Comparison of ENCODE assay signal across 22 cellular contexts in genomic region chr2:195677884-195678283, GRCh38.
"Had no signal": no experiment of that assay in that cellular context is flagged by ENCODE, and none has a peak within 500 bp of the region (broad histone marks: within the 10 kb centered on the region; RNA-seq: fewer than 3 reads in every experiment).

No MANE protein-coding gene starts in this region.

- DNase-seq: activated CD4-positive, alpha-beta T cell treated with anti-CD3 and anti-CD28 coated beads for 1 hour; activated CD4-positive, alpha-beta T cell treated with anti-CD3 and anti-CD28 coated beads, Interleukin-2, amount 50 U/mL, for 4 hours; activated effector memory CD4-positive, alpha-beta T cell treated with Interleukin-2 at 50 U/mL for 16 hours; activated naive CD4-positive, alpha-beta T cell treated with anti-CD3 and anti-CD28 coated beads, Interleukin-2, amount 10 ng/mL, durations not matched to agents 7 days and 5 days; activated naive CD8-positive, alpha-beta T cell treated with anti-CD3 and anti-CD28 coated beads, Interleukin-2, amount 50 U/mL, for 24 hours; activated T-cell treated with anti-CD3 and anti-CD28 coated beads for 4 hours; activated T-cell treated with anti-CD3 and anti-CD28 coated beads, Interleukin-2, amount 50 U/mL, for 72 hours; amygdala; central memory CD4-positive, alpha-beta T cell; endodermal cell; esophagus squamous epithelium; left ventricle myocardium inferior; occipital lobe; right cardiac atrium; stimulated activated CD4-positive, alpha-beta T cell treated with anti-CD3 and anti-CD28 coated beads, Interleukin-2, amount 100 ng/mL, for 48 hours; stimulated activated naive CD8-positive, alpha-beta T cell treated with anti-CD3 and anti-CD28 coated beads, Interleukin-15, Interleukin-2, amounts not matched to agents 100 U/mL and 50 U/mL, for 24 hours; T-helper 2 cell; testis; transverse colon had no signal

- H3K4me1 Mint-ChIP-seq: neural progenitor cell had no signal

- H3K9me3 ChIP-seq: esophagus squamous epithelium, left ventricle myocardium inferior, testis, transverse colon had no signal

- H3K36me3 ChIP-seq: transverse colon had no signal

- H3K27me3 Mint-ChIP-seq: activated naive CD4-positive, alpha-beta T cell treated with anti-CD3 and anti-CD28 coated beads, Interleukin-2, amount 10 ng/mL, durations not matched to agents 7 days and 5 days; activated naive CD8-positive, alpha-beta T cell treated with anti-CD3 and anti-CD28 coated beads, Interleukin-2, amount 50 U/mL, for 24 hours; dendritic cell treated with granulocyte-macrophage colony-stimulating factor and Interleukin-4, amounts not matched to agents 40 ng/mL and 50 ng/mL, for 4 days had no signal

- ATAC-seq: activated naive CD8-positive, alpha-beta T cell treated with anti-CD3 and anti-CD28 coated beads, Interleukin-2, amount 50 U/mL, for 24 hours; activated T-cell treated with anti-CD3 and anti-CD28 coated beads, Interleukin-2, amount 50 U/mL, for 72 hours; right cardiac atrium; stimulated activated naive CD8-positive, alpha-beta T cell treated with anti-CD3 and anti-CD28 coated beads, Interleukin-15, Interleukin-2, amounts not matched to agents 100 U/mL and 50 U/mL, for 24 hours had no signal

- H3K27me3 ChIP-seq: esophagus squamous epithelium, neural progenitor cell, testis, transverse colon had no signal

- H3K9me3 Mint-ChIP-seq: activated T-cell treated with anti-CD3 and anti-CD28 coated beads, Interleukin-2, amount 50 U/mL, for 72 hours; dendritic cell treated with granulocyte-macrophage colony-stimulating factor and Interleukin-4, amounts not matched to agents 40 ng/mL and 50 ng/mL, for 4 days had no signal

- H3K4me3 ChIP-seq: esophagus squamous epithelium, left ventricle myocardium inferior, lung, neural progenitor cell, testis, transverse colon had no signal

- H3K4me3 Mint-ChIP-seq: activated naive CD4-positive, alpha-beta T cell treated with anti-CD3 and anti-CD28 coated beads, Interleukin-2, amount 10 ng/mL, durations not matched to agents 7 days and 5 days; activated naive CD8-positive, alpha-beta T cell treated with anti-CD3 and anti-CD28 coated beads, Interleukin-2, amount 50 U/mL, for 24 hours; activated T-cell treated with anti-CD3 and anti-CD28 coated beads, Interleukin-2, amount 50 U/mL, for 72 hours; dendritic cell treated with granulocyte-macrophage colony-stimulating factor and Interleukin-4, amounts not matched to agents 40 ng/mL and 50 ng/mL, for 4 days; endodermal cell; neural progenitor cell had no signal

- H3K27ac Mint-ChIP-seq: activated naive CD4-positive, alpha-beta T cell treated with anti-CD3 and anti-CD28 coated beads, Interleukin-2, amount 10 ng/mL, durations not matched to agents 7 days and 5 days; activated naive CD8-positive, alpha-beta T cell treated with anti-CD3 and anti-CD28 coated beads, Interleukin-2, amount 50 U/mL, for 24 hours; dendritic cell treated with granulocyte-macrophage colony-stimulating factor and Interleukin-4, amounts not matched to agents 40 ng/mL and 50 ng/mL, for 4 days; endodermal cell; neural progenitor cell had no signal

- H3K4me1 ChIP-seq: esophagus squamous epithelium, left ventricle myocardium inferior, neural progenitor cell, testis, transverse colon had no signal

- H2AFZ ChIP-seq: neural progenitor cell had no signal

- H3K27ac ChIP-seq: esophagus squamous epithelium, left ventricle myocardium inferior, neural progenitor cell, testis, transverse colon had no signal

- H3K9ac ChIP-seq: neural progenitor cell had no signal

- H3K4me2 ChIP-seq: neural progenitor cell had no signal
